1 cellular context compared by ENCODE assay signal in the genomic region with DNA sequence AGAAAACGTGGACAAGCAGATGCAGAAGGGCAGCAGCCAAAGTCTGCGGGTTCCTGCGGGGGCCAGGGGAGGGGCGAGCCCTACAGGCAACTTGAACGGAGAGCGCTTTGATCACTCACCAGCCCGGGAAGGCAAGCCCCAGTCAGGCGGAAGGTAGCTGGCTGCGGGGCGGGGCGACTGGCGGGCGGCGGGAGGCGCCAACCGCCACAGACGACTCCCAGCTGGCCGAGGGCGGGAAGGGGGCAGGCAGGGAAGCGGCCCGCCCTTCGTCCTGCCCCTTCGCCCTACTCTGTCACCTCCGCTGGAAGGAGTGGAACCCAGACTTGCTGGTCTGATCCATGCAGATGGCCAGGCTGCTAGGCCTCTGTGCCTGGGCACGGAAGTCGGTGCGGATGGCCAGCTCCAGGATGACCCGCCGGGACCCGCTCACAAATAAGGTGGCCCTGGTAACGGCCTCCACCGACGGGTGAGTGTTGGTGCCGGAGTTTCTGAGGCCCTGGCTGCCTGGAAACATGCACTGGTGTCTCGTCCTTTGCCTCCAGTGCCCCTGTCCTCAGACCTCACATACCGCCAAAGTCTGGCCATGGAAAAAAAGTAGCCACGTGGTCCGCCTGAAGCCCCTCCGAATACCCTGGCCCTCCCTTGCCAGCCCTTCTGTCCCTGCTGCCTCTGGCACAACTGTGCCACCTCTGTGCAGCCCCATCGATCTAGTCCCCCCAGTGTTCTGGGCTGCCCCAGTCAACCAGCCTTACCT.
TF ChIP-seq lines count a peak whose summit lies in the region.

A gene (plus strand): TSS at position 320 of the 754 bp plus-strand sequence. CDS start 19 bp downstream, at position 339.

TF ChIP-seq in HepG2, 621 proteins besides CTCF, POLR2A, EP300 and RAD21 (continued from another document and continues in another):
- TF ChIP-seq, protein P1, sequence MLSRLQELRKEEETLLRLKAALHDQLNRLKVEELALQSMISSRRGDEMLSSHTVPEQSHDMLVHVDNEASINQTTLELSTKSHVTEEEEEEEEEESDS (CRISPR knock-in tag; IDR thresholded peaks at IDR 0.05; ENCODE audit: borderline replicate concordance): peak; percentile 14; the same call in 1 of the 2 replicates
- peak; percentile 91 for TF ChIP-seq TBX2 (CRISPR knock-in tag; IDR thresholded peaks at IDR 0.05; ENCODE audit: borderline replicate concordance)
- peak; percentile 69 for TF ChIP-seq MED1 (CRISPR knock-in tag; IDR thresholded peaks at IDR 0.05)
- peak; percentile 90 for TF ChIP-seq ZMYM3 (CRISPR knock-in tag; IDR thresholded peaks at IDR 0.05)
- TF ChIP-seq, protein P2, sequence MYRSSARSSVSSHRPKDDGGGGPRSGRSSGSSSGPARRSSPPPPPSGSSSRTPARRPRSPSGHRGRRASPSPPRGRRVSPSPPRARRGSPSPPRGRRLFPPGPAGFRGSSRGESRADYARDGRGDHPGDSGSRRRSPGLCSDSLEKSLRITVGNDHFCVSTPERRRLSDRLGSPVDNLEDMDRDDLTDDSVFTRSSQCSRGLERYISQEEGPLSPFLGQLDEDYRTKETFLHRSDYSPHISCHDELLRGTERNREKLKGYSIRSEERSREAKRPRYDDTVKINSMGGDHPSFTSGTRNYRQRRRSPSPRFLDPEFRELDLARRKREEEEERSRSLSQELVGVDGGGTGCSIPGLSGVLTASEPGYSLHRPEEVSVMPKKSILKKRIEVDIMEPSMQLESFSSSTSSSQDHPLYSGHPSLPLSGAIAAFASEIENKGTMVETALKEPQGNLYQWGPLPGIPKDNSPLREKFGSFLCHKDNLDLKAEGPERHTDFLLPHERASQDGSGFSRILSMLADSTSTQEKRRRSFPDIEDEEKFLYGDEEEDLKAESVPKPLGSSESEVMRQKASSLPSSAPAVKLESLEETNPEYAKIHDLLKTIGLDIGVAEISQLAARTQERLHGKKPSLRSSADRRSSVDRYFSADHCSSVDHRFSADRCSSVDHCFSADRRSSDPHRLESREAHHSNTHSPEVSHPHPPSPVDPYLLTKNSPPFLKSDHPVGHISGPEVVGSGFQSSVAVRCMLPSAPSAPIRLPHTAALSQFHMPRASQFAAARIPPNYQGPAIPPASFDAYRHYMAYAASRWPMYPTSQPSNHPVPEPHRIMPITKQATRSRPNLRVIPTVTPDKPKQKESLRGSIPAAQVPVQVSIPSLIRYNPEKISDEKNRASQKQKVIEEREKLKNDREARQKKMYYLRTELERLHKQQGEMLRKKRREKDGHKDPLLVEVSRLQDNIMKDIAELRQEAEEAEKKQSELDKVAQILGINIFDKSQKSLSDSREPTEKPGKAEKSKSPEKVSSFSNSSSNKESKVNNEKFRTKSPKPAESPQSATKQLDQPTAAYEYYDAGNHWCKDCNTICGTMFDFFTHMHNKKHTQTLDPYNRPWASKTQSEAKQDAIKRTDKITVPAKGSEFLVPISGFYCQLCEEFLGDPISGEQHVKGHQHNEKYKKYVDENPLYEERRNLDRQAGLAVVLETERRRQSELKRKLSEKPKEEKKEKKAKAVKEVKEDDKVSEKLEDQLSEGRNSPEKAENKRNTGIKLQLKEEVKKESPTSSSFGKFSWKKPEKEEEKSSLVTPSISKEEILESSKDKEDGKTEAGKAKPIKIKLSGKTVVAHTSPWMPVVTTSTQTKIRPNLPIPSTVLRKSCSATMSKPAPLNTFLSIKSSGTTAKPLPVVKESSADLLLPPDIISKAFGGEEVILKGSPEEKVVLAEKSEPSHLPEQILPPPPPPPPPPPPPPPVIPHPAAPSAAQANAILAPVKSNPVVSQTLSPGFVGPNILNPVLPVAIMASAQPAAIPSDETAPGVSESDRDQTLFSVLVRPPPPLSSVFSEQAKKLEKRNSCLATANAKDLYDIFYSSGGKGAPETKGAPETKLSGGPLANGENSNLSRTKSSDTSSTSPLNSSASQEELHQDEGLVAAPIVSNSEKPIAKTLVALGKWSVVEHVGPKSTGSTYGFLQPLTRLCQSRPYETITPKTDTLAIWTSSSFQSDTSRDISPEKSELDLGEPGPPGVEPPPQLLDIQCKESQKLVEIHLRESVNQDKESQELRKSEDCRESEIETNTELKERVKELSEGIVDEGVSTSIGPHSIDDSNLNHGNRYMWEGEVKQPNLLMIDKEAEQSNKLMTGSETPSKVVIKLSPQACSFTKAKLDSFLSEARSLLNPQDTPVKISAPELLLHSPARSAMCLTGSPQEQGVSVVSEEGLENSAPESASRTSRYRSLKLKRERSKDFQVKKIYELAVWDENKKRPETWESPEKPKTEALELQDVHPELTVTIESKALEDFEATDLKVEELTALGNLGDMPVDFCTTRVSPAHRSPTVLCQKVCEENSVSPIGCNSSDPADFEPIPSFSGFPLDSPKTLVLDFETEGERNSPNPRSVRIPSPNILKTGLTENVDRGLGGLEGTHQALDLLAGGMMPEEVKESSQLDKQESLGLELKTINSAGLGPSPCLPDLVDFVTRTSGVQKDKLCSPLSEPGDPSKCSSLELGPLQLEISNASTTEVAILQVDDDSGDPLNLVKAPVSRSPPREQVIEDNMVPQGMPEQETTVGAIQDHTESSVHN (CRISPR knock-in tag; IDR thresholded peaks at IDR 0.05): 0 out of 2 replicates have a peak, but pooled peaks have one; percentile 39
- peak; percentile 60; the same call in 1 of the 2 replicates for TF ChIP-seq ZNF333 (CRISPR knock-in tag; IDR thresholded peaks at IDR 0.05; ENCODE audit: borderline replicate concordance)
- peak; percentile 55; the same call in 1 of the 2 replicates for TF ChIP-seq ARNTL (CRISPR knock-in tag; IDR thresholded peaks at IDR 0.05)
- peak; percentile 45 for TF ChIP-seq AGO2 (optimal IDR thresholded peaks at IDR 0.05; ENCODE audit: low read depth, low read length)
- peak; percentile 98 for TF ChIP-seq ZNF788 (CRISPR knock-in tag; IDR thresholded peaks at IDR 0.05; ENCODE audit: borderline replicate concordance)
- peak; percentile 86 for TF ChIP-seq SP5 (CRISPR knock-in tag; IDR thresholded peaks at IDR 0.05; ENCODE audit: borderline replicate concordance, low read depth)
- TF ChIP-seq NFYB (CRISPR knock-in tag; IDR thresholded peaks at IDR 0.05): peak; percentile 67
- peak; percentile 91 for TF ChIP-seq SAP130 (CRISPR knock-in tag; IDR thresholded peaks at IDR 0.05; ENCODE audit: low read depth)
- peak; percentile 93 for TF ChIP-seq ARHGAP35 (CRISPR knock-in tag; IDR thresholded peaks at IDR 0.05; ENCODE audit: borderline replicate concordance)
- TF ChIP-seq MIER2 (CRISPR knock-in tag; IDR thresholded peaks at IDR 0.05): peak; percentile 64
- TF ChIP-seq HDAC2 (CRISPR knock-in tag; IDR thresholded peaks at IDR 0.05): peak; percentile 76
- TF ChIP-seq ATF7-NPFF (CRISPR knock-in tag; IDR thresholded peaks at IDR 0.05; ENCODE audit: low read depth): peak; percentile 89
- TF ChIP-seq KDM2A (CRISPR knock-in tag; IDR thresholded peaks at IDR 0.05; ENCODE audit: borderline replicate concordance, low read depth): peak; percentile 86
- TF ChIP-seq KDM5B (CRISPR knock-in tag; IDR thresholded peaks at IDR 0.05; ENCODE audit: borderline replicate concordance): peak; percentile 89
- TF ChIP-seq POLR2AphosphoS5 (IDR thresholded peaks at IDR 0.05; ENCODE audit: low read depth, low read length): peak; percentile 85
- peak; percentile 98 for TF ChIP-seq ZNF883 (CRISPR knock-in tag; IDR thresholded peaks at IDR 0.05; ENCODE audit: not compliant biosample characterization)
- peak; percentile 60; the same call in 1 of the 2 replicates for TF ChIP-seq ZNF792 (CRISPR knock-in tag; IDR thresholded peaks at IDR 0.05)
- TF ChIP-seq, protein P3, sequence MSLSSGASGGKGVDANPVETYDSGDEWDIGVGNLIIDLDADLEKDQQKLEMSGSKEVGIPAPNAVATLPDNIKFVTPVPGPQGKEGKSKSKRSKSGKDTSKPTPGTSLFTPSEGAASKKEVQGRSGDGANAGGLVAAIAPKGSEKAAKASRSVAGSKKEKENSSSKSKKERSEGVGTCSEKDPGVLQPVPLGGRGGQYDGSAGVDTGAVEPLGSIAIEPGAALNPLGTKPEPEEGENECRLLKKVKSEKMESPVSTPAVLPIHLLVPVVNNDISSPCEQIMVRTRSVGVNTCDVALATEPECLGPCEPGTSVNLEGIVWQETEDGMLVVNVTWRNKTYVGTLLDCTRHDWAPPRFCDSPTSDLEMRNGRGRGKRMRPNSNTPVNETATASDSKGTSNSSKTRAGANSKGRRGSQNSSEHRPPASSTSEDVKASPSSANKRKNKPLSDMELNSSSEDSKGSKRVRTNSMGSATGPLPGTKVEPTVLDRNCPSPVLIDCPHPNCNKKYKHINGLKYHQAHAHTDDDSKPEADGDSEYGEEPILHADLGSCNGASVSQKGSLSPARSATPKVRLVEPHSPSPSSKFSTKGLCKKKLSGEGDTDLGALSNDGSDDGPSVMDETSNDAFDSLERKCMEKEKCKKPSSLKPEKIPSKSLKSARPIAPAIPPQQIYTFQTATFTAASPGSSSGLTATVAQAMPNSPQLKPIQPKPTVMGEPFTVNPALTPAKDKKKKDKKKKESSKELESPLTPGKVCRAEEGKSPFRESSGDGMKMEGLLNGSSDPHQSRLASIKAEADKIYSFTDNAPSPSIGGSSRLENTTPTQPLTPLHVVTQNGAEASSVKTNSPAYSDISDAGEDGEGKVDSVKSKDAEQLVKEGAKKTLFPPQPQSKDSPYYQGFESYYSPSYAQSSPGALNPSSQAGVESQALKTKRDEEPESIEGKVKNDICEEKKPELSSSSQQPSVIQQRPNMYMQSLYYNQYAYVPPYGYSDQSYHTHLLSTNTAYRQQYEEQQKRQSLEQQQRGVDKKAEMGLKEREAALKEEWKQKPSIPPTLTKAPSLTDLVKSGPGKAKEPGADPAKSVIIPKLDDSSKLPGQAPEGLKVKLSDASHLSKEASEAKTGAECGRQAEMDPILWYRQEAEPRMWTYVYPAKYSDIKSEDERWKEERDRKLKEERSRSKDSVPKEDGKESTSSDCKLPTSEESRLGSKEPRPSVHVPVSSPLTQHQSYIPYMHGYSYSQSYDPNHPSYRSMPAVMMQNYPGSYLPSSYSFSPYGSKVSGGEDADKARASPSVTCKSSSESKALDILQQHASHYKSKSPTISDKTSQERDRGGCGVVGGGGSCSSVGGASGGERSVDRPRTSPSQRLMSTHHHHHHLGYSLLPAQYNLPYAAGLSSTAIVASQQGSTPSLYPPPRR (CRISPR knock-in tag; IDR thresholded peaks at IDR 0.05; ENCODE audit: borderline replicate concordance): peak; percentile 75; the same call in 1 of the 2 replicates
- TF ChIP-seq, protein P4, sequence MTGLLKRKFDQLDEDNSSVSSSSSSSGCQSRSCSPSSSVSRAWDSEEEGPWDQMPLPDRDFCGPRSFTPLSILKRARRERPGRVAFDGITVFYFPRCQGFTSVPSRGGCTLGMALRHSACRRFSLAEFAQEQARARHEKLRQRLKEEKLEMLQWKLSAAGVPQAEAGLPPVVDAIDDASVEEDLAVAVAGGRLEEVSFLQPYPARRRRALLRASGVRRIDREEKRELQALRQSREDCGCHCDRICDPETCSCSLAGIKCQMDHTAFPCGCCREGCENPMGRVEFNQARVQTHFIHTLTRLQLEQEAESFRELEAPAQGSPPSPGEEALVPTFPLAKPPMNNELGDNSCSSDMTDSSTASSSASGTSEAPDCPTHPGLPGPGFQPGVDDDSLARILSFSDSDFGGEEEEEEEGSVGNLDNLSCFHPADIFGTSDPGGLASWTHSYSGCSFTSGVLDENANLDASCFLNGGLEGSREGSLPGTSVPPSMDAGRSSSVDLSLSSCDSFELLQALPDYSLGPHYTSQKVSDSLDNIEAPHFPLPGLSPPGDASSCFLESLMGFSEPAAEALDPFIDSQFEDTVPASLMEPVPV (CRISPR knock-in tag; IDR thresholded peaks at IDR 0.05): 0 out of 2 replicates have a peak, but pooled peaks have one; percentile 56
- TF ChIP-seq ZNF616 (CRISPR knock-in tag; IDR thresholded peaks at IDR 0.05; ENCODE audit: low read depth): peak; percentile 89
- TF ChIP-seq SKI (IDR thresholded peaks at IDR 0.05; ENCODE audit: partially characterized antibody): peak; percentile 84
- peak; percentile 84 for TF ChIP-seq ZFP36L1 (CRISPR knock-in tag; IDR thresholded peaks at IDR 0.05)
- peak; percentile 94 for TF ChIP-seq SP4 (CRISPR knock-in tag; IDR thresholded peaks at IDR 0.05)
- TF ChIP-seq, protein P5, sequence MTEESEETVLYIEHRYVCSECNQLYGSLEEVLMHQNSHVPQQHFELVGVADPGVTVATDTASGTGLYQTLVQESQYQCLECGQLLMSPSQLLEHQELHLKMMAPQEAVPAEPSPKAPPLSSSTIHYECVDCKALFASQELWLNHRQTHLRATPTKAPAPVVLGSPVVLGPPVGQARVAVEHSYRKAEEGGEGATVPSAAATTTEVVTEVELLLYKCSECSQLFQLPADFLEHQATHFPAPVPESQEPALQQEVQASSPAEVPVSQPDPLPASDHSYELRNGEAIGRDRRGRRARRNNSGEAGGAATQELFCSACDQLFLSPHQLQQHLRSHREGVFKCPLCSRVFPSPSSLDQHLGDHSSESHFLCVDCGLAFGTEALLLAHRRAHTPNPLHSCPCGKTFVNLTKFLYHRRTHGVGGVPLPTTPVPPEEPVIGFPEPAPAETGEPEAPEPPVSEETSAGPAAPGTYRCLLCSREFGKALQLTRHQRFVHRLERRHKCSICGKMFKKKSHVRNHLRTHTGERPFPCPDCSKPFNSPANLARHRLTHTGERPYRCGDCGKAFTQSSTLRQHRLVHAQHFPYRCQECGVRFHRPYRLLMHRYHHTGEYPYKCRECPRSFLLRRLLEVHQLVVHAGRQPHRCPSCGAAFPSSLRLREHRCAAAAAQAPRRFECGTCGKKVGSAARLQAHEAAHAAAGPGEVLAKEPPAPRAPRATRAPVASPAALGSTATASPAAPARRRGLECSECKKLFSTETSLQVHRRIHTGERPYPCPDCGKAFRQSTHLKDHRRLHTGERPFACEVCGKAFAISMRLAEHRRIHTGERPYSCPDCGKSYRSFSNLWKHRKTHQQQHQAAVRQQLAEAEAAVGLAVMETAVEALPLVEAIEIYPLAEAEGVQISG (CRISPR knock-in tag; IDR thresholded peaks at IDR 0.05): peak; percentile 89
- TF ChIP-seq ERF (CRISPR knock-in tag; IDR thresholded peaks at IDR 0.05): peak; percentile 62; the same call in 1 of the 2 replicates
- peak; percentile 28; the same call in 1 of the 2 replicates for TF ChIP-seq GFI1 (CRISPR knock-in tag; IDR thresholded peaks at IDR 0.05; ENCODE audit: borderline replicate concordance)
- TF ChIP-seq, protein P6, sequence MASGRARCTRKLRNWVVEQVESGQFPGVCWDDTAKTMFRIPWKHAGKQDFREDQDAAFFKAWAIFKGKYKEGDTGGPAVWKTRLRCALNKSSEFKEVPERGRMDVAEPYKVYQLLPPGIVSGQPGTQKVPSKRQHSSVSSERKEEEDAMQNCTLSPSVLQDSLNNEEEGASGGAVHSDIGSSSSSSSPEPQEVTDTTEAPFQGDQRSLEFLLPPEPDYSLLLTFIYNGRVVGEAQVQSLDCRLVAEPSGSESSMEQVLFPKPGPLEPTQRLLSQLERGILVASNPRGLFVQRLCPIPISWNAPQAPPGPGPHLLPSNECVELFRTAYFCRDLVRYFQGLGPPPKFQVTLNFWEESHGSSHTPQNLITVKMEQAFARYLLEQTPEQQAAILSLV (CRISPR knock-in tag; IDR thresholded peaks at IDR 0.05; ENCODE audit: borderline replicate concordance): peak; percentile 92
- peak; percentile 35 for TF ChIP-seq HNF4A (CRISPR knock-in tag; IDR thresholded peaks at IDR 0.05)
- peak; percentile 81; the same call in 1 of the 2 replicates for TF ChIP-seq YEATS4 (CRISPR knock-in tag; IDR thresholded peaks at IDR 0.05; ENCODE audit: borderline replicate concordance)
